8 cellular contexts compared by ENCODE assay signal in genomic region chr15:55289573-55290360, GRCh38. TPM values are rescaled to one million over a fixed set of nuclear protein-coding genes. Genes with fewer than 3 reads are reported as not detected.
DNase-seq lines count a peak whose midpoint lies in the region; ATAC-seq and TF ChIP-seq lines count a peak whose summit lies in the region.

Gene RAB27A (minus strand): TSS chr15:55289813. CDS start chr15:55234934, 54,879 bp downstream.

- ATAC-seq in GM18517 (IDR thresholded peaks at IDR 0.05; ENCODE audit: unreplicated experiment) (peak; percentile 57), HG03039 (IDR thresholded peaks at IDR 0.05; ENCODE audit: unreplicated experiment) (peak; percentile 72)
- peak; percentile 73 for ATAC-seq in activated CD8-positive, alpha-beta memory T cell treated with anti-CD3 and anti-CD28 coated beads, Interleukin-2, amount 10 ng/mL, durations not matched to agents 7 days and 5 days

- no peaks in the 10 kb centered on the region for H3K9me3 Mint-ChIP-seq in activated CD8-positive, alpha-beta memory T cell treated with anti-CD3 and anti-CD28 coated beads, Interleukin-2, amount 10 ng/mL, durations not matched to agents 7 days and 5 days (ENCODE audit: low read depth)
- H3K9me3 Mint-ChIP-seq in endodermal cell = no peaks in the 10 kb centered on the region

- DNase-seq in A673 (ENCODE audit: low spot score) (peak; percentile 45), NOMO-1 treated with DMSO at 0.1 percent for 48 hours (lab: John Stamatoyannopoulos, UW; ENCODE audit: unreplicated experiment) (peak; percentile 69), endodermal cell (peak; percentile 90)
- peak; percentile 90 for DNase-seq in activated CD8-positive, alpha-beta memory T cell treated with anti-CD3 and anti-CD28 coated beads, Interleukin-2, amount 10 ng/mL, durations not matched to agents 7 days and 5 days
- DNase-seq in stimulated activated CD8-positive, alpha-beta memory T cell treated with anti-CD3 and anti-CD28 coated beads, Interleukin-7, amount 100 ng/mL, for 1 hour (ENCODE audit: low read depth in 2 of 2) = peak; percentile 58 to 59

- TF ChIP-seq CTCF in A673 (conservative IDR thresholded peaks at IDR 0.05; ENCODE audit: low read depth, low read length) (no peak), endodermal cell (conservative IDR thresholded peaks at IDR 0.05) (no peak)

- H3K4me1 Mint-ChIP-seq in activated CD8-positive, alpha-beta memory T cell treated with anti-CD3 and anti-CD28 coated beads, Interleukin-2, amount 10 ng/mL, durations not matched to agents 7 days and 5 days = peaks cover 33% of the 10 kb centered on the region
- peaks cover 8% of the 10 kb centered on the region for H3K4me1 Mint-ChIP-seq in endodermal cell

- no peaks in the 10 kb centered on the region for H3K27me3 Mint-ChIP-seq in activated CD8-positive, alpha-beta memory T cell treated with anti-CD3 and anti-CD28 coated beads, Interleukin-2, amount 10 ng/mL, durations not matched to agents 7 days and 5 days
- no peaks in the 10 kb centered on the region for H3K27me3 Mint-ChIP-seq in endodermal cell (ENCODE audit: insufficient read depth)

- H3K27me3 ChIP-seq in A673 (replicated peaks; ENCODE audit: insufficient read depth, low read depth, low read length, poor library complexity) (no peaks in the 10 kb centered on the region), endodermal cell (ENCODE audit: control insufficient read depth, insufficient read depth, low read length, poor library complexity, severe bottlenecking) (no peaks in the 10 kb centered on the region), mucosa of rectum (ENCODE audit: control insufficient read depth in 2 of 2, insufficient read depth in 2 of 2, low read length in 2 of 2) (no peaks in the 10 kb centered on the region)

- H3K9me3 ChIP-seq in A673 (ENCODE audit: low read depth, low read length, poor library complexity, severe bottlenecking) = no peaks in the 10 kb centered on the region
- H3K9me3 ChIP-seq in endodermal cell (ENCODE audit: control insufficient read depth, low read length) = no peaks in the 10 kb centered on the region
- no peaks in the 10 kb centered on the region for H3K9me3 ChIP-seq in mucosa of rectum (ENCODE audit: control insufficient read depth in 2 of 2, low read length in 2 of 2)

- no peaks in the 10 kb centered on the region for H3K36me3 ChIP-seq in A673 (ENCODE audit: insufficient read depth, low read length, poor library complexity, severe bottlenecking)
- no peaks in the 10 kb centered on the region for H3K36me3 ChIP-seq in endodermal cell (ENCODE audit: control insufficient read depth, insufficient read depth, low read length)
- no peaks in the 10 kb centered on the region for H3K36me3 ChIP-seq in mucosa of rectum (ENCODE audit: control insufficient read depth in 2 of 2, insufficient read depth in 2 of 2, low read length in 2 of 2)

- POLR2A ChIA-PET in A673 (lab: Charles Lee; ENCODE audit: low non-redundant PET) = no interaction called here

- intact Hi-C loops in A673 (cut with micrococcal nuclease; ENCODE audit: unreplicated experiment) = loop anchor here (1.0 to 10.0 kb wide), 2 partner anchors 72 to 145 kb away; no protein-coding TSS in a partner anchor

- H3K4me1 ChIP-seq in A673 (ENCODE audit: insufficient read depth, low read length, poor library complexity, severe bottlenecking) (peaks cover 4% of the 10 kb centered on the region), endodermal cell (ENCODE audit: control insufficient read depth, insufficient read depth, low read length) (no peaks in the 10 kb centered on the region), mucosa of rectum (ENCODE audit: control insufficient read depth in 2 of 2, insufficient read depth in 2 of 2, low read length in 2 of 2) (peaks cover 7 to 11% of the 10 kb centered on the region in 2 donors)

- H3K27ac ChIP-seq in A673 (ENCODE audit: low read depth, low read length, poor library complexity, severe bottlenecking) (peak within 1 kb of the TSS; percentile 35), endodermal cell (ENCODE audit: low read depth, low read length) (no peak within 1 kb of the TSS), mucosa of rectum (ENCODE audit: low read depth in 2 of 2, low read length in 2 of 2) (peak within 1 kb of the TSS; percentile 91 to 92)

- H3K4me3 ChIP-seq in A673 (ENCODE audit: low read depth, low read length, poor library complexity, severe bottlenecking) = peak within 1 kb of the TSS; percentile 75
- H3K4me3 ChIP-seq in endodermal cell (ENCODE audit: low read length) = peak within 1 kb of the TSS; percentile 91
- H3K4me3 ChIP-seq in mucosa of rectum (ENCODE audit: low read length in 2 of 2) = peak within 1 kb of the TSS; percentile 85 to 96

- no TSS peak for BruUV-seq in A673 (replicated peaks; lab: Mats Ljungman, UMichigan)

- CTCF ChIA-PET in A673 (lab: Charles Lee) = no interaction called here
- CTCF ChIA-PET in activated CD8-positive, alpha-beta memory T cell treated with anti-CD3 and anti-CD28 coated beads, Interleukin-2, amount 10 ng/mL, durations not matched to agents 7 days and 5 days (lab: Charles Lee) = interaction anchor here (10.8 kb wide), 1 partner anchor 71 kb away, joined by 100 read pairs; no protein-coding TSS in a partner anchor

- H3K4me3 Mint-ChIP-seq in activated CD8-positive, alpha-beta memory T cell treated with anti-CD3 and anti-CD28 coated beads, Interleukin-2, amount 10 ng/mL, durations not matched to agents 7 days and 5 days = peak within 1 kb of the TSS; percentile 95
- peak within 1 kb of the TSS; percentile 69 for H3K4me3 Mint-ChIP-seq in endodermal cell

- peak within 1 kb of the TSS; percentile 94 for H3K27ac Mint-ChIP-seq in activated CD8-positive, alpha-beta memory T cell treated with anti-CD3 and anti-CD28 coated beads, Interleukin-2, amount 10 ng/mL, durations not matched to agents 7 days and 5 days
- H3K27ac Mint-ChIP-seq in endodermal cell = peak within 1 kb of the TSS; percentile 78

- WGBS in endodermal cell (ENCODE audit: insufficient coverage in 1 of 2, insufficient read length in 1 of 2), 2 experiments = 0% methylated on average over 18 to 85 of the region's 85 CpGs

- peak within 1 kb of the TSS; percentile 68 for H3K9ac ChIP-seq in endodermal cell (ENCODE audit: extremely low read depth, low read length, poor library complexity, severe bottlenecking)
- peak within 1 kb of the TSS; percentile 93 to 94 for H3K9ac ChIP-seq in mucosa of rectum (ENCODE audit: low read depth in 1 of 2, low read length in 2 of 2)

- peaks cover 31% of the 10 kb centered on the region for H3K36me3 Mint-ChIP-seq in activated CD8-positive, alpha-beta memory T cell treated with anti-CD3 and anti-CD28 coated beads, Interleukin-2, amount 10 ng/mL, durations not matched to agents 7 days and 5 days
- no peaks in the 10 kb centered on the region for H3K36me3 Mint-ChIP-seq in endodermal cell (ENCODE audit: low read depth)

RNA-seq across cellular contexts. Expression of gene RAB27A, which starts in this region (rescaled TPM):
- total RNA-seq in A673 (2021) (1.7 and 1.8 TPM in 2 replicates), endodermal cell (1 to 10 TPM; 8.8 to 9.1 TPM)
- 100 to 1,000 TPM; 136 to 149 TPM for total RNA-seq in activated CD8-positive, alpha-beta memory T cell treated with anti-CD3 and anti-CD28 coated beads, Interleukin-2, amount 10 ng/mL, durations not matched to agents 7 days and 5 days
- polyA plus RNA-seq in endodermal cell (2013, experiment 1 of 2) = 5.7 TPM
- polyA plus RNA-seq in endodermal cell (2013, experiment 2 of 2) = 4.1 TPM

Comparison
In these comparisons a context has a peak if more than half of its experiments do, and no peak if none do; other contexts are left out.
1. RNA of gene RAB27A (total RNA-seq): 136 to 149 TPM in activated CD8-positive, alpha-beta memory T cell treated with anti-CD3 and anti-CD28 coated beads, Interleukin-2, amount 10 ng/mL, durations not matched to agents 7 days and 5 days; 8.8 to 9.1 TPM in endodermal cell and 1.7 to 1.8 TPM in A673; every median in the first group is over 10 times any median in the second.
2. Peak in every context shown above with its lines, with median percentiles within 50 percentile points of each other: DNase-seq, H3K4me3 ChIP-seq and ATAC-seq.